In the genomic region with DNA sequence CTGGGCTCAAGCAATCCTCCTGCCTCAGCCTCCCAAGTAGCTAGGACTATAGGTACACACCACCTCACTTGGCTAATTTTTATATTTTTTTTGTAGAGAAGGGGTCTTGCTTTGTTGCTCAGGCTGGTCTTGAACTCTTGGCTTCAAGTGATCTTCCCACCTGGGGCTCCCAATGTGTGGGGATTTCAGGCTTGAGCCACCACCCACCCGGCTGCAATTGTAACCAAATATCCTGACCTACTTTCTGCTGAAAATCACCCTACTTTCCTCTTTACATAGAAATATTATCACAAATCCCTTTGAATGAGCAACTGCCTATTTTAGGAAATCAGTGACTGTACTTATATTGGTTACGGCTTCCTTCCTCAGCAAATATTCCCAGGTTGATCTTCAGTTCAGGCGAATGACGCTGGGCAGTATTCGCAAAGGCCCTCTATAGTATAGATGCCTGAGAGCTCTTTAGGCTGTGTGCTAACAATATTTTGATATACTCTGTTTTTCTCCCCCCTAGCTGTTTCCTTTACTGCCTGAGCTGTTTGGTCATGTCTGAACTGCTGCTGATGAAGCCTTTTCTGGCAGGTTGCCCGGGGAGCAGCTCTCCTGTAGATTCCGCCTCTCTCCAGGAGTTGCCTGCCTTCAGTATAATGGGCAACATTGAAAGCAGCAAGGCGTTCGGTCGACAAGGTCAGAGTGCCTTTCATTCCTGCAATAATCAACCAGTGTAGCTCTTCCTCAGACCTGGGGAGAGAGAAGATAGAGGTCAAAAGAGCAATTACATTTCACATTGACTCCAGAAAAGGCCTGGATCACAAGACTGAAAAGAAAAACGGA, we compare ENCODE assay signal across 9 cellular contexts. TPM values are rescaled to one million over a fixed set of nuclear protein-coding genes. Genes with fewer than 3 reads are reported as not detected.
A peak's percentile ranks its signal among the peaks of the same experiment; 100 is the strongest.
DNase-seq lines count a peak whose midpoint lies in the region; ATAC-seq, FAIRE-seq and TF ChIP-seq lines count a peak whose summit lies in the region.
"Had no signal": no experiment of that assay in that cellular context is flagged by ENCODE, and none has a peak within 500 bp of the region (broad histone marks: within the 10 kb centered on the region; RNA-seq: fewer than 3 reads in every experiment).

No MANE protein-coding gene starts in this region.

- no peak for TF ChIP-seq POLR2A in esophagus squamous epithelium (IDR thresholded peaks at IDR 0.05)

- peak; percentile 69 for DNase-seq in M059J (ENCODE audit: low read depth)
- peak; percentile 92 to 95 for DNase-seq in SHP77 (lab: John Stamatoyannopoulos, UW)
- DNase-seq in glomerular visceral epithelial cell (ENCODE audit: extremely low spot score): peak; percentile 91
- DNase-seq in pancreas: peak; percentile 74 to 91 (median 82)
- DNase-seq in esophagus squamous epithelium (lab: John Stamatoyannopoulos, UW): no peak
- no peak for DNase-seq in activated naive CD4-positive, alpha-beta T cell treated with anti-CD3 and anti-CD28 coated beads, Interleukin-2, amount 10 ng/mL, durations not matched to agents 7 days and 5 days
- no peak for DNase-seq in activated CD8-positive, alpha-beta memory T cell treated with anti-CD3 and anti-CD28 coated beads, Interleukin-2, amount 50 U/mL, for 4 hours
- no peak for DNase-seq in NAMALWA (ENCODE audit: low spot score)

- H3K27ac ChIP-seq in pancreas (peak overlapping the region in 3 of 4 donors; percentile 8 to 55 (median 8)), esophagus squamous epithelium (no peak overlapping the region)

- no peaks in the 10 kb centered on the region for H3K36me3 Mint-ChIP-seq in activated naive CD4-positive, alpha-beta T cell treated with anti-CD3 and anti-CD28 coated beads, Interleukin-2, amount 10 ng/mL, durations not matched to agents 7 days and 5 days

- H3K4me1 Mint-ChIP-seq in activated naive CD4-positive, alpha-beta T cell treated with anti-CD3 and anti-CD28 coated beads, Interleukin-2, amount 10 ng/mL, durations not matched to agents 7 days and 5 days: no peaks in the 10 kb centered on the region

- peaks cover 0 to 10% (median 6%) of the 10 kb centered on the region in 3 donors for H3K4me1 ChIP-seq in pancreas
- peaks cover 3 to 13% (median 7%) of the 10 kb centered on the region in 3 donors for H3K4me1 ChIP-seq in esophagus squamous epithelium

- intact Hi-C loops in pancreas (cut with DNase I) (no loop called here), esophagus squamous epithelium (cut with DNase I) (no loop called here)

- H3K9me3 Mint-ChIP-seq in activated naive CD4-positive, alpha-beta T cell treated with anti-CD3 and anti-CD28 coated beads, Interleukin-2, amount 10 ng/mL, durations not matched to agents 7 days and 5 days: no peaks in the 10 kb centered on the region

- H3K9me3 ChIP-seq in pancreas (no peaks in the 10 kb centered on the region), esophagus squamous epithelium (no peaks in the 10 kb centered on the region)

- WGBS in pancreas, 2 donors: 41 to 42% methylated on average over 11 of the region's 11 CpGs
- WGBS in esophagus squamous epithelium, 2 donors: 26 to 27% methylated on average over 11 of the region's 11 CpGs

- no peak overlapping the region for H3K4me3 Mint-ChIP-seq in activated naive CD4-positive, alpha-beta T cell treated with anti-CD3 and anti-CD28 coated beads, Interleukin-2, amount 10 ng/mL, durations not matched to agents 7 days and 5 days

- FAIRE-seq in pancreas (lab: Jason Lieb, UNC): no peak
- FAIRE-seq: endometrium had no signal

- no peaks in the 10 kb centered on the region for H3K27me3 Mint-ChIP-seq in activated naive CD4-positive, alpha-beta T cell treated with anti-CD3 and anti-CD28 coated beads, Interleukin-2, amount 10 ng/mL, durations not matched to agents 7 days and 5 days

- peak; percentile 79 to 95 (median 94) for ATAC-seq in pancreas

- H3K4me3 ChIP-seq in pancreas (no peak overlapping the region), esophagus squamous epithelium (peak overlapping the region in 1 of 4 donors; percentile 11)

- no peaks in the 10 kb centered on the region for H3K27me3 ChIP-seq in pancreas
- no peaks in the 10 kb centered on the region for H3K27me3 ChIP-seq in esophagus squamous epithelium

- H3K27ac Mint-ChIP-seq in activated naive CD4-positive, alpha-beta T cell treated with anti-CD3 and anti-CD28 coated beads, Interleukin-2, amount 10 ng/mL, durations not matched to agents 7 days and 5 days: no peak overlapping the region

- H3K36me3 ChIP-seq in pancreas: no peaks in the 10 kb centered on the region
- no peaks in the 10 kb centered on the region for H3K36me3 ChIP-seq in esophagus squamous epithelium

- CTCF ChIA-PET in activated naive CD4-positive, alpha-beta T cell treated with anti-CD3 and anti-CD28 coated beads, Interleukin-2, amount 10 ng/mL, durations not matched to agents 7 days and 5 days (lab: Charles Lee): interaction anchor here (0.6 kb wide), 1 partner anchor 740 kb away, joined by 3 read pairs; no protein-coding TSS in a partner anchor

- no peak for TF ChIP-seq CTCF in pancreas (IDR thresholded peaks at IDR 0.05)
- TF ChIP-seq CTCF in esophagus squamous epithelium (IDR thresholded peaks at IDR 0.05): peak in 1 of 6 experiments; percentile 13

RNA-seq across cellular contexts. Expression of a gene that starts 59.8 kb away (rescaled TPM):
- 14.2 and 18.0 TPM in 2 replicates for total RNA-seq in M059J (2014; rRNA removed; shearing (Covaris generic))
- 10 to 100 TPM in 5 of 6 donors, 1 to 10 TPM in 1; 9.3 to 21.6 (median 11.4) TPM for total RNA-seq in pancreas
- 10 to 100 TPM; 13.7 to 14.8 TPM for polyA plus RNA-seq in pancreas
- total RNA-seq in esophagus squamous epithelium: 10 to 100 TPM in 2 of 4 donors, 1 to 10 TPM in 2; 5.8 to 25.7 (median 10.4) TPM

Comparison
In these comparisons a context has a peak if more than half of its experiments do, and no peak if none do; other contexts are left out.
1. DNase-seq: peak in M059J (single experiment), SHP77 (2 of 2), glomerular visceral epithelial cell (single experiment) and pancreas (6 of 6); none in esophagus squamous epithelium (single experiment), activated naive CD4-positive, alpha-beta T cell treated with anti-CD3 and anti-CD28 coated beads, Interleukin-2, amount 10 ng/mL, durations not matched to agents 7 days and 5 days (single experiment), activated CD8-positive, alpha-beta memory T cell treated with anti-CD3 and anti-CD28 coated beads, Interleukin-2, amount 50 U/mL, for 4 hours (single experiment) and NAMALWA (single experiment).
2. H3K27ac ChIP-seq: peak in pancreas (3 of 4); none in esophagus squamous epithelium (0 of 4).